17 cellular contexts compared by ENCODE assay signal in the genomic region with DNA sequence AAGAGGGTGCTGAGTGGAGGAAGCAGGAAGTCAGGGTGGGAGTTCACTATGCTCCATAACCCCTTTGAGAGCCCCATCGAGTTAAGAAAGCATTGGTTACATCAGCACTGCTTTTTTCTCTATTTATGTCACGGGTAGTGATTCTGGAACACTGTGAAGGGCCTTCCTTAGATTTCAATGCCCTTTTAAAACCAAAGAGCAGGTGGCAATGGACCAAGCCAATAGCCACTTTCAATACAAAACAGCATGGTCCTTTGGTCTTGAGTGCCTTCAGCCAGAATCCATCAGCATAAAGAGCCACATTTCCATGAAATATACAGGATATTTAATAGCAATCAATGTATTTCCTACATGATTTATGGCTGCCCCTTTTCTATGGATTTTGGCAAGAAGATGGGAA.
"Had no signal": no experiment of that assay in that cellular context is flagged by ENCODE, and none has a peak within 500 bp of the region (broad histone marks: within the 10 kb centered on the region; RNA-seq: fewer than 3 reads in every experiment).

No MANE protein-coding gene starts in this region.

- H2AFZ ChIP-seq: hepatocyte, parathyroid adenoma had no signal

- H3K27ac ChIP-seq: body of pancreas, foreskin keratinocyte, hepatocyte, lower lobe of right lung, parathyroid adenoma, sigmoid colon, stomach had no signal

- H3K36me3 Mint-ChIP-seq: mesothelial cell of epicardium; natural killer cell treated with Interleukin-12 subunit alpha and Interleukin-12 subunit beta and Interleukin-15 and Interleukin-18, amount 100 ng/mL, for 72 hours; stimulated activated effector memory CD8-positive, alpha-beta T cell treated with anti-CD3 and anti-CD28 coated beads, Interleukin-12 subunit alpha, Interleukin-12 subunit beta, amount 100 ng/mL, for 72 hours; type B pancreatic cell had no signal

- H3K9me3 ChIP-seq: body of pancreas, lower lobe of right lung, sigmoid colon, stomach had no signal

- H3K4me2 ChIP-seq: hepatocyte had no signal

- H3K4me3 ChIP-seq: body of pancreas, hepatocyte, lower lobe of right lung, sigmoid colon, stomach had no signal

- H3K27ac Mint-ChIP-seq: activated CD4-positive, alpha-beta T cell treated with anti-CD3 and anti-CD28 coated beads, Interleukin-2, amount 10 ng/mL, durations not matched to agents 7 days and 5 days; activated CD8-positive, alpha-beta T cell treated with anti-CD3 and anti-CD28 coated beads, Interleukin-2, amount 10 ng/mL, durations not matched to agents 7 days and 5 days; activated naive CD4-positive, alpha-beta T cell treated with anti-CD3 and anti-CD28 coated beads for 36 hours; mesothelial cell of epicardium; natural killer cell treated with Interleukin-12 subunit alpha and Interleukin-12 subunit beta and Interleukin-15 and Interleukin-18, amount 100 ng/mL, for 72 hours; stimulated activated effector memory CD8-positive, alpha-beta T cell treated with anti-CD3 and anti-CD28 coated beads, Interleukin-12 subunit alpha, Interleukin-12 subunit beta, amount 100 ng/mL, for 72 hours; type B pancreatic cell had no signal

- H3K9me3 Mint-ChIP-seq: activated CD4-positive, alpha-beta T cell treated with anti-CD3 and anti-CD28 coated beads, Interleukin-2, amount 10 ng/mL, durations not matched to agents 7 days and 5 days; activated naive CD4-positive, alpha-beta T cell treated with anti-CD3 and anti-CD28 coated beads for 36 hours; activated T-cell treated with anti-CD3 and anti-CD28 coated beads, Interleukin-2, amount 50 U/mL, for 4 hours; mesothelial cell of epicardium; natural killer cell treated with Interleukin-12 subunit alpha and Interleukin-12 subunit beta and Interleukin-15 and Interleukin-18, amount 100 ng/mL, for 72 hours; stimulated activated effector memory CD8-positive, alpha-beta T cell treated with anti-CD3 and anti-CD28 coated beads, Interleukin-12 subunit alpha, Interleukin-12 subunit beta, amount 100 ng/mL, for 72 hours; type B pancreatic cell had no signal

- H3K4me1 Mint-ChIP-seq: activated CD4-positive, alpha-beta T cell treated with anti-CD3 and anti-CD28 coated beads, Interleukin-2, amount 10 ng/mL, durations not matched to agents 7 days and 5 days; stimulated activated effector memory CD8-positive, alpha-beta T cell treated with anti-CD3 and anti-CD28 coated beads, Interleukin-12 subunit alpha, Interleukin-12 subunit beta, amount 100 ng/mL, for 72 hours had no signal

- H3K9ac ChIP-seq: parathyroid adenoma had no signal

- H3K4me1 ChIP-seq: foreskin keratinocyte, parathyroid adenoma had no signal

- ATAC-seq: activated CD8-positive, alpha-beta T cell treated with anti-CD3 and anti-CD28 coated beads, Interleukin-2, amount 10 ng/mL, durations not matched to agents 7 days and 5 days; activated T-cell treated with anti-CD3 and anti-CD28 coated beads, Interleukin-2, amount 50 U/mL, for 4 hours; body of pancreas; foreskin keratinocyte; left cardiac atrium; natural killer cell treated with Interleukin-12 subunit alpha and Interleukin-12 subunit beta and Interleukin-15 and Interleukin-18, amount 100 ng/mL, for 72 hours; stimulated activated effector memory CD8-positive, alpha-beta T cell treated with anti-CD3 and anti-CD28 coated beads, Interleukin-12 subunit alpha, Interleukin-12 subunit beta, amount 100 ng/mL, for 72 hours had no signal

- H3K4me3 Mint-ChIP-seq: activated CD4-positive, alpha-beta T cell treated with anti-CD3 and anti-CD28 coated beads, Interleukin-2, amount 10 ng/mL, durations not matched to agents 7 days and 5 days; activated CD8-positive, alpha-beta T cell treated with anti-CD3 and anti-CD28 coated beads, Interleukin-2, amount 10 ng/mL, durations not matched to agents 7 days and 5 days; activated naive CD4-positive, alpha-beta T cell treated with anti-CD3 and anti-CD28 coated beads for 36 hours; activated T-cell treated with anti-CD3 and anti-CD28 coated beads, Interleukin-2, amount 50 U/mL, for 4 hours; mesothelial cell of epicardium; natural killer cell treated with Interleukin-12 subunit alpha and Interleukin-12 subunit beta and Interleukin-15 and Interleukin-18, amount 100 ng/mL, for 72 hours; stimulated activated effector memory CD8-positive, alpha-beta T cell treated with anti-CD3 and anti-CD28 coated beads, Interleukin-12 subunit alpha, Interleukin-12 subunit beta, amount 100 ng/mL, for 72 hours; type B pancreatic cell had no signal

- H3K27me3 ChIP-seq: body of pancreas, hepatocyte, sigmoid colon, stomach had no signal

- DNase-seq: activated CD4-positive, alpha-beta T cell treated with anti-CD3 and anti-CD28 coated beads, Interleukin-2, amount 10 ng/mL, durations not matched to agents 7 days and 5 days; activated CD8-positive, alpha-beta T cell treated with anti-CD3 and anti-CD28 coated beads, Interleukin-2, amount 10 ng/mL, durations not matched to agents 7 days and 5 days; activated naive CD4-positive, alpha-beta T cell treated with anti-CD3 and anti-CD28 coated beads for 36 hours; activated T-cell treated with anti-CD3 and anti-CD28 coated beads, Interleukin-2, amount 50 U/mL, for 4 hours; body of pancreas; foreskin keratinocyte; left cardiac atrium; lower lobe of right lung; sigmoid colon; stimulated activated CD4-positive, alpha-beta T cell treated with anti-CD3 and anti-CD28 coated beads, Interleukin-4, amount 100 ng/mL, for 24 hours; stomach had no signal

- H3K36me3 ChIP-seq: lower lobe of right lung, sigmoid colon, stomach had no signal
